12 cellular contexts compared by ENCODE assay signal in the genomic region with DNA sequence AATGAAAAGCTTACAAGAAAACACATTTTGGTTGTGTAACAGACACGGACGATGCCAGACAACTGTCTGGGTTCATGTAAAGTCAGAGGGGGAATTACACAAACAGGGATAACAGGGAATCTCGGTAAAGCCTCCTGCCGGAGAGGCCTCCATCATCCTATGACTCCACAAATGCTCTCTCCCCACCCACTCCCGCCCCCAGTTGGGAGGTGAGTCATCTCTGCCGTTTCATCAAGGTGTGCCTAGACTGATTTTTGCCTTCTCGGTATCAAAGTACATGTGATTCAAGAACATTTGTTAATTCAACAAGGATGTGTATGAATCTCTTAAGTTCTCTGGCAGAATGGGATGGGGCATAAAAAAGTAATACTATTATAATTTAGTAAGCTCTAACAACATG.
DNase-seq lines count a peak whose midpoint lies in the region; ATAC-seq, FAIRE-seq and TF ChIP-seq lines count a peak whose summit lies in the region.
"Had no signal": no experiment of that assay in that cellular context is flagged by ENCODE, and none has a peak within 500 bp of the region (broad histone marks: within the 10 kb centered on the region; RNA-seq: fewer than 3 reads in every experiment).

No MANE protein-coding gene starts in this region.

- H3K9ac ChIP-seq in trophoblast cell (ENCODE audit: low read length): no peak overlapping the region

- intact Hi-C loops in ovary (cut with DNase I): no loop called here

- H3K27ac Mint-ChIP-seq in activated T-helper 17 cell treated with anti-CD3 and anti-CD28 coated beads, Interleukin-2, amount 50 U/mL, for 72 hours: peak overlapping the region; percentile 34

- H3K4me1 ChIP-seq in trophoblast cell (ENCODE audit: control insufficient read depth in 1 of 2, insufficient read depth in 2 of 2, low read length in 2 of 2) (no peaks in the 10 kb centered on the region), ovary (ENCODE audit: insufficient read depth) (no peaks in the 10 kb centered on the region)
- H3K4me1 ChIP-seq: A549 had no signal

- no peak overlapping the region for H3K14ac ChIP-seq in trophoblast cell (ENCODE audit: low read length)

- no peak overlapping the region for H2BK5ac ChIP-seq in trophoblast cell (ENCODE audit: low read depth, low read length, poor library complexity)

- no peak for FAIRE-seq in urothelium cell line (lab: Jason Lieb, UNC)
- FAIRE-seq: A549 had no signal

- no peak for TF ChIP-seq EP300 in ovary (IDR thresholded peaks at IDR 0.05)

- H3K18ac ChIP-seq in trophoblast cell (ENCODE audit: low read length): no peak overlapping the region

- TF ChIP-seq CTCF in ovary (IDR thresholded peaks at IDR 0.05): no peak

- no peak overlapping the region for H2BK12ac ChIP-seq in trophoblast cell (ENCODE audit: low read length)

- no peaks in the 10 kb centered on the region for H3K79me2 ChIP-seq in trophoblast cell (ENCODE audit: control insufficient read depth, insufficient read depth, low read length, poor library complexity)

- peak; percentile 80 for ATAC-seq in activated T-helper 17 cell treated with anti-CD3 and anti-CD28 coated beads, Interleukin-2, amount 50 U/mL, for 72 hours (replicated peaks)
- ATAC-seq in HG02759 (IDR thresholded peaks at IDR 0.05; ENCODE audit: unreplicated experiment): no peak
- ATAC-seq: A549 had no signal

- H3K36me3 ChIP-seq in trophoblast cell (ENCODE audit: control insufficient read depth in 1 of 2, insufficient read depth in 2 of 2, low read length in 2 of 2) (no peaks in the 10 kb centered on the region), ovary (no peaks in the 10 kb centered on the region)
- H3K36me3 ChIP-seq: SJSA1 had no signal

- H2AFZ ChIP-seq in trophoblast cell (ENCODE audit: insufficient read depth, low read length, poor library complexity): no peak overlapping the region

- no peak overlapping the region for H2BK120ac ChIP-seq in trophoblast cell (ENCODE audit: insufficient read depth, low read length, poor library complexity)

- H3K4me3 ChIP-seq in trophoblast cell (ENCODE audit: low read depth, low read length): no peak overlapping the region
- no peak overlapping the region for H3K4me3 ChIP-seq in ovary
- H3K4me3 ChIP-seq: A549, SJSA1 had no signal

- DNase-seq in activated CD8-positive, alpha-beta memory T cell treated with anti-CD3 and anti-CD28 coated beads for 24 hours: peak; percentile 66
- DNase-seq in activated CD8-positive, alpha-beta memory T cell treated with anti-CD3 and anti-CD28 coated beads, Interleukin-2, amount 50 U/mL, for 48 hours: no peak
- DNase-seq in trophoblast cell: peak; percentile 38 to 63
- DNase-seq in urothelium cell line (ENCODE audit: low spot score): peak; percentile 65
- no peak for DNase-seq in NCI-H345 treated with DMSO at 0.1 percent for 48 hours (lab: John Stamatoyannopoulos, UW; ENCODE audit: unreplicated experiment)
- no peak for DNase-seq in ovary
- DNase-seq: effector memory CD8-positive, alpha-beta T cell; KG1 had no signal

- peaks cover 3% of the 10 kb centered on the region for H3K27me3 Mint-ChIP-seq in activated T-helper 17 cell treated with anti-CD3 and anti-CD28 coated beads, Interleukin-2, amount 50 U/mL, for 72 hours
- H3K27me3 Mint-ChIP-seq: effector memory CD8-positive, alpha-beta T cell had no signal

- H3K4me2 ChIP-seq in trophoblast cell (ENCODE audit: low read length): no peak overlapping the region
- H3K4me2 ChIP-seq: A549 had no signal

- H4K91ac ChIP-seq in trophoblast cell (ENCODE audit: low read depth, low read length): no peak overlapping the region

- no CpG with 5 or more reads among the region's 7 CpGs for WGBS in trophoblast cell (ENCODE audit: extremely low coverage, insufficient coverage, insufficient read length)
- WGBS in ovary, 3 donors: 76 to 82% (median 76%) methylated on average over 7 of the region's 7 CpGs

- H3K23ac ChIP-seq in trophoblast cell (ENCODE audit: low read length): no peak overlapping the region

- peaks cover 18% of the 10 kb centered on the region for H3K4me1 Mint-ChIP-seq in activated T-helper 17 cell treated with anti-CD3 and anti-CD28 coated beads, Interleukin-2, amount 50 U/mL, for 72 hours

- peak overlapping the region; percentile 56 for H3K4me3 Mint-ChIP-seq in activated T-helper 17 cell treated with anti-CD3 and anti-CD28 coated beads, Interleukin-2, amount 50 U/mL, for 72 hours

- H3K27ac ChIP-seq in trophoblast cell (ENCODE audit: low read depth, low read length): no peak overlapping the region
- no peak overlapping the region for H3K27ac ChIP-seq in ovary
- H3K27ac ChIP-seq: A549, SJSA1 had no signal

- H2AK5ac ChIP-seq in trophoblast cell (ENCODE audit: low read length): no peak overlapping the region

- H3K36me3 Mint-ChIP-seq in activated T-helper 17 cell treated with anti-CD3 and anti-CD28 coated beads, Interleukin-2, amount 50 U/mL, for 72 hours (ENCODE audit: low read depth): no peaks in the 10 kb centered on the region

- no peak overlapping the region for H3K4ac ChIP-seq in trophoblast cell (ENCODE audit: low read depth, low read length)

- H3K9me3 Mint-ChIP-seq in activated T-helper 17 cell treated with anti-CD3 and anti-CD28 coated beads, Interleukin-2, amount 50 U/mL, for 72 hours: peaks cover 6% of the 10 kb centered on the region
- H3K9me3 Mint-ChIP-seq: effector memory CD8-positive, alpha-beta T cell had no signal

- no peaks in the 10 kb centered on the region for H3K79me1 ChIP-seq in trophoblast cell (ENCODE audit: low read length)

- H3K27me3 ChIP-seq in trophoblast cell (ENCODE audit: insufficient read depth, low read length) (no peaks in the 10 kb centered on the region), ovary (no peaks in the 10 kb centered on the region)
- H3K27me3 ChIP-seq: SJSA1 had no signal

- no peak overlapping the region for H4K8ac ChIP-seq in trophoblast cell (ENCODE audit: low read depth, low read length)

- no peak for TF ChIP-seq POLR2A in ovary (IDR thresholded peaks at IDR 0.05)

- no peak overlapping the region for H4K12ac ChIP-seq in trophoblast cell (ENCODE audit: low read depth, low read length)

- H3K9me3 ChIP-seq in trophoblast cell (ENCODE audit: insufficient read depth, low read depth, low read length) (no peaks in the 10 kb centered on the region), ovary (no peaks in the 10 kb centered on the region)
- H3K9me3 ChIP-seq: SJSA1 had no signal

Comparison
In these comparisons a context has a peak if more than half of its experiments do, and no peak if none do; other contexts are left out.
1. DNase-seq: peak in activated CD8-positive, alpha-beta memory T cell treated with anti-CD3 and anti-CD28 coated beads for 24 hours (single experiment), trophoblast cell (2 of 2) and urothelium cell line (single experiment); none in activated CD8-positive, alpha-beta memory T cell treated with anti-CD3 and anti-CD28 coated beads, Interleukin-2, amount 50 U/mL, for 48 hours (single experiment), NCI-H345 treated with DMSO at 0.1 percent for 48 hours (single experiment) and ovary (0 of 5).